14 cellular contexts compared by ENCODE assay signal in genomic region chr12:92079054-92079385, GRCh38.
DNase-seq lines count a peak whose midpoint lies in the region; ATAC-seq and TF ChIP-seq lines count a peak whose summit lies in the region.
"Had no signal": no experiment of that assay in that cellular context is flagged by ENCODE, and none has a peak within 500 bp of the region (broad histone marks: within the 10 kb centered on the region; RNA-seq: fewer than 3 reads in every experiment).

No MANE protein-coding gene starts in this region.

- H3K4me3 Mint-ChIP-seq in activated CD8-positive, alpha-beta T cell treated with anti-CD3 and anti-CD28 coated beads for 36 hours, result no peak overlapping the region
- H3K4me3 Mint-ChIP-seq in activated CD8-positive, alpha-beta T cell treated with anti-CD3 and anti-CD28 coated beads, Interleukin-2, amount 10 ng/mL, durations not matched to agents 7 days and 5 days, result no peak overlapping the region

- no peak overlapping the region for H3K4me2 ChIP-seq in fibroblast of lung (ENCODE audit: extremely low read depth, insufficient read depth, low read length)

- no peak for TF ChIP-seq CTCF in activated CD8-positive, alpha-beta T cell treated with anti-CD3 and anti-CD28 coated beads for 36 hours (IDR thresholded peaks at IDR 0.05)
- no peak for TF ChIP-seq CTCF in fibroblast of lung (conservative IDR thresholded peaks at IDR 0.05 in 1 of 2, IDR thresholded peaks at IDR 0.05 in 1 of 2; ENCODE audit: low read depth in 1 of 2, low read length in 2 of 2)

- peaks cover 10% of the 10 kb centered on the region for H3K36me3 Mint-ChIP-seq in activated CD8-positive, alpha-beta T cell treated with anti-CD3 and anti-CD28 coated beads for 36 hours (ENCODE audit: low read depth)
- peaks cover 4% of the 10 kb centered on the region for H3K36me3 Mint-ChIP-seq in activated CD8-positive, alpha-beta T cell treated with anti-CD3 and anti-CD28 coated beads, Interleukin-2, amount 10 ng/mL, durations not matched to agents 7 days and 5 days (ENCODE audit: low read depth)

- no peaks in the 10 kb centered on the region for H3K27me3 Mint-ChIP-seq in activated CD8-positive, alpha-beta T cell treated with anti-CD3 and anti-CD28 coated beads for 36 hours
- no peaks in the 10 kb centered on the region for H3K27me3 Mint-ChIP-seq in activated CD8-positive, alpha-beta T cell treated with anti-CD3 and anti-CD28 coated beads, Interleukin-2, amount 10 ng/mL, durations not matched to agents 7 days and 5 days (ENCODE audit: low read depth)

- H3K27me3 ChIP-seq in fibroblast of lung (ENCODE audit: control insufficient read depth, insufficient read depth, low read length), result no peaks in the 10 kb centered on the region

- H3K9me3 ChIP-seq in SK-N-MC (ENCODE audit: low read depth, low read length) (no peaks in the 10 kb centered on the region), fibroblast of lung (ENCODE audit: control insufficient read depth, insufficient read depth, low read depth, low read length) (no peaks in the 10 kb centered on the region)
- H3K9me3 ChIP-seq: thoracic aorta had no signal

- POLR2A ChIA-PET in activated CD8-positive, alpha-beta T cell treated with anti-CD3 and anti-CD28 coated beads for 36 hours (lab: Charles Lee), result no interaction called here
- POLR2A ChIA-PET in activated CD8-positive, alpha-beta T cell treated with anti-CD3 and anti-CD28 coated beads, Interleukin-2, amount 10 ng/mL, durations not matched to agents 7 days and 5 days (lab: Charles Lee), result no interaction called here

- H3K27ac Mint-ChIP-seq in activated CD8-positive, alpha-beta T cell treated with anti-CD3 and anti-CD28 coated beads for 36 hours, result peak overlapping the region; percentile 83
- H3K27ac Mint-ChIP-seq in activated CD8-positive, alpha-beta T cell treated with anti-CD3 and anti-CD28 coated beads, Interleukin-2, amount 10 ng/mL, durations not matched to agents 7 days and 5 days, result no peak overlapping the region

- no peak for ATAC-seq in activated CD8-positive, alpha-beta T cell treated with anti-CD3 and anti-CD28 coated beads for 36 hours
- no peak for ATAC-seq in activated CD8-positive, alpha-beta T cell treated with anti-CD3 and anti-CD28 coated beads, Interleukin-2, amount 10 ng/mL, durations not matched to agents 7 days and 5 days
- no peak for ATAC-seq in HG03520 (IDR thresholded peaks at IDR 0.05; ENCODE audit: unreplicated experiment)
- ATAC-seq in HG02852 (IDR thresholded peaks at IDR 0.05; ENCODE audit: unreplicated experiment), result no peak

- H4K20me1 ChIP-seq in fibroblast of lung (ENCODE audit: control insufficient read depth, extremely low read depth, insufficient read depth, low read length), result no peaks in the 10 kb centered on the region

- H2AFZ ChIP-seq in fibroblast of lung (ENCODE audit: low read length), result no peak overlapping the region

- H3K4me3 ChIP-seq in SK-N-MC (peak overlapping the region; percentile 69; the same call in 1 of the 2 replicates), fibroblast of lung (replicated peaks in 1 of 4; ENCODE audit: control extremely low read depth in 1 of 4, insufficient read depth in 1 of 4, low read depth in 3 of 4, low read length in 4 of 4) (no peak overlapping the region)
- H3K4me3 ChIP-seq: thoracic aorta had no signal

- H3K27ac ChIP-seq in SK-N-MC (peak overlapping the region; percentile 99), fibroblast of lung (ENCODE audit: insufficient read depth, low read length) (peak overlapping the region; percentile 62)
- H3K27ac ChIP-seq: thoracic aorta had no signal

- DNase-seq in activated CD8-positive, alpha-beta T cell treated with anti-CD3 and anti-CD28 coated beads for 36 hours, result no peak
- DNase-seq in activated CD8-positive, alpha-beta T cell treated with anti-CD3 and anti-CD28 coated beads, Interleukin-2, amount 10 ng/mL, durations not matched to agents 7 days and 5 days, result no peak
- DNase-seq in SK-N-MC (ENCODE audit: low read depth, low spot score) (no peak), fibroblast of lung (ENCODE audit: low read depth in 2 of 2) (peak in 1 of 2 donors; percentile 41), stromal cell of bone marrow (ENCODE audit: low read depth) (peak; percentile 72), HCEC 1CT (no peak)
- DNase-seq: activated naive CD4-positive, alpha-beta T cell treated with Interleukin-2 at 50 U/mL for 16 hours; cerebellar nuclear complex; DMS53; KBM-7; NCI-H1694 had no signal

- peaks cover 1% of the 10 kb centered on the region for H3K9me3 Mint-ChIP-seq in activated CD8-positive, alpha-beta T cell treated with anti-CD3 and anti-CD28 coated beads for 36 hours
- H3K9me3 Mint-ChIP-seq in activated CD8-positive, alpha-beta T cell treated with anti-CD3 and anti-CD28 coated beads, Interleukin-2, amount 10 ng/mL, durations not matched to agents 7 days and 5 days (ENCODE audit: insufficient read depth), result no peaks in the 10 kb centered on the region

- H3K79me2 ChIP-seq in fibroblast of lung (ENCODE audit: control insufficient read depth, insufficient read depth, low read length), result no peaks in the 10 kb centered on the region

- intact Hi-C loops in activated CD8-positive, alpha-beta T cell treated with anti-CD3 and anti-CD28 coated beads for 36 hours (cut with micrococcal nuclease), result no loop called here

- CTCF ChIA-PET in activated CD8-positive, alpha-beta T cell treated with anti-CD3 and anti-CD28 coated beads for 36 hours (lab: Charles Lee), result no interaction called here
- CTCF ChIA-PET in activated CD8-positive, alpha-beta T cell treated with anti-CD3 and anti-CD28 coated beads, Interleukin-2, amount 10 ng/mL, durations not matched to agents 7 days and 5 days (lab: Charles Lee), result no interaction called here

- no peaks in the 10 kb centered on the region for H3K36me3 ChIP-seq in SK-N-MC (ENCODE audit: insufficient read depth, low read length)
- H3K36me3 ChIP-seq in fibroblast of lung (ENCODE audit: control insufficient read depth, insufficient read depth, low read length), result no peaks in the 10 kb centered on the region
- H3K36me3 ChIP-seq: thoracic aorta had no signal

- H3K9ac ChIP-seq in SK-N-MC (ENCODE audit: insufficient read length), result no peak overlapping the region
- H3K9ac ChIP-seq in fibroblast of lung (ENCODE audit: insufficient read depth, low read length), result no peak overlapping the region

- H3K4me1 ChIP-seq in fibroblast of lung (ENCODE audit: control insufficient read depth, extremely low read depth, insufficient read depth, low read length), result peaks cover 26% of the 10 kb centered on the region

- H3K4me1 Mint-ChIP-seq in activated CD8-positive, alpha-beta T cell treated with anti-CD3 and anti-CD28 coated beads for 36 hours (ENCODE audit: low read depth), result peaks cover 72% of the 10 kb centered on the region
- peaks cover 46% of the 10 kb centered on the region for H3K4me1 Mint-ChIP-seq in activated CD8-positive, alpha-beta T cell treated with anti-CD3 and anti-CD28 coated beads, Interleukin-2, amount 10 ng/mL, durations not matched to agents 7 days and 5 days (ENCODE audit: low read depth)
